ENCODE assay signal across 8 cellular contexts in genomic region chr10:103855852-103856496, GRCh38. TPM values are rescaled to one million over a fixed set of nuclear protein-coding genes. Genes with fewer than 3 reads are reported as not detected.
DNase-seq lines count a peak whose midpoint lies in the region; ATAC-seq and TF ChIP-seq lines count a peak whose summit lies in the region.

No MANE protein-coding gene starts in this region.

- no peak for DNase-seq in H7
- DNase-seq in activated T-helper 1 cell treated with anti-CD3 and anti-CD28 coated beads, Interleukin-12 subunit alpha, Interleukin-12 subunit beta, Interleukin-2, Interleukin-4 antibody, amounts not matched to agents 30 ng/mL and 10 ng/mL and 1 ng/mL, durations not matched to agents 14 hours and 24 hours and 36 hours (ENCODE audit: low spot score) = no peak
- peak; percentile 57 for DNase-seq in sciatic nerve (ENCODE audit: low spot score)
- no peak for DNase-seq in NCI-H2029 (lab: John Stamatoyannopoulos, UW)
- no peak for DNase-seq in NAMALWA (ENCODE audit: low spot score)
- no peak for DNase-seq in NCI-H1694 (lab: John Stamatoyannopoulos, UW)

- no peak for TF ChIP-seq POLR2A in GM18505 (IDR thresholded peaks at IDR 0.05; ENCODE audit: borderline replicate concordance, extremely low read depth, insufficient read depth, insufficient read length)

- peak overlapping the region; percentile 74 for H3K4me3 ChIP-seq in H7 (ENCODE audit: insufficient read depth, low read depth, low read length)
- peak overlapping the region; percentile 60 for H3K4me3 ChIP-seq in iPS-11a (ENCODE audit: low read depth, low read length)

- intact Hi-C loops in activated T-helper 1 cell treated with anti-CD3 and anti-CD28 coated beads, Interleukin-12 subunit alpha, Interleukin-12 subunit beta, Interleukin-2, Interleukin-4 antibody, amounts not matched to agents 30 ng/mL and 10 ng/mL and 1 ng/mL, durations not matched to agents 14 hours and 24 hours and 36 hours (cut with micrococcal nuclease) = loop anchor here (5.0 kb wide), 1 partner anchor 84 kb away; no protein-coding TSS in a partner anchor
- intact Hi-C loops in sciatic nerve (cut with DNase I) = loop anchor here (5.0 to 10.0 kb wide), 2 partner anchors 144 to 241 kb away; no protein-coding TSS in a partner anchor

- no peak overlapping the region for H3K27ac Mint-ChIP-seq in activated T-helper 1 cell treated with anti-CD3 and anti-CD28 coated beads, Interleukin-12 subunit alpha, Interleukin-12 subunit beta, Interleukin-2, Interleukin-4 antibody, amounts not matched to agents 30 ng/mL and 10 ng/mL and 1 ng/mL, durations not matched to agents 14 hours and 24 hours and 36 hours

- H3K36me3 Mint-ChIP-seq in activated T-helper 1 cell treated with anti-CD3 and anti-CD28 coated beads, Interleukin-12 subunit alpha, Interleukin-12 subunit beta, Interleukin-2, Interleukin-4 antibody, amounts not matched to agents 30 ng/mL and 10 ng/mL and 1 ng/mL, durations not matched to agents 14 hours and 24 hours and 36 hours (ENCODE audit: low read depth) = no peaks in the 10 kb centered on the region

- peaks cover 23% of the 10 kb centered on the region for H3K27me3 ChIP-seq in H7 (ENCODE audit: control insufficient read depth, insufficient read depth, low read length)

- H3K9me3 Mint-ChIP-seq in activated T-helper 1 cell treated with anti-CD3 and anti-CD28 coated beads, Interleukin-12 subunit alpha, Interleukin-12 subunit beta, Interleukin-2, Interleukin-4 antibody, amounts not matched to agents 30 ng/mL and 10 ng/mL and 1 ng/mL, durations not matched to agents 14 hours and 24 hours and 36 hours = no peaks in the 10 kb centered on the region

- H3K36me3 ChIP-seq in H7 (replicated peaks; ENCODE audit: control insufficient read depth, insufficient read depth, low read length) = no peaks in the 10 kb centered on the region

- ATAC-seq in sciatic nerve = no peak
- ATAC-seq in GM18505 (IDR thresholded peaks at IDR 0.05; ENCODE audit: unreplicated experiment) = no peak

- H3K4me1 Mint-ChIP-seq in activated T-helper 1 cell treated with anti-CD3 and anti-CD28 coated beads, Interleukin-12 subunit alpha, Interleukin-12 subunit beta, Interleukin-2, Interleukin-4 antibody, amounts not matched to agents 30 ng/mL and 10 ng/mL and 1 ng/mL, durations not matched to agents 14 hours and 24 hours and 36 hours (ENCODE audit: low read depth) = peaks cover 27% of the 10 kb centered on the region

- H3K4me3 Mint-ChIP-seq in activated T-helper 1 cell treated with anti-CD3 and anti-CD28 coated beads, Interleukin-12 subunit alpha, Interleukin-12 subunit beta, Interleukin-2, Interleukin-4 antibody, amounts not matched to agents 30 ng/mL and 10 ng/mL and 1 ng/mL, durations not matched to agents 14 hours and 24 hours and 36 hours = peak overlapping the region; percentile 68

- H3K27me3 Mint-ChIP-seq in activated T-helper 1 cell treated with anti-CD3 and anti-CD28 coated beads, Interleukin-12 subunit alpha, Interleukin-12 subunit beta, Interleukin-2, Interleukin-4 antibody, amounts not matched to agents 30 ng/mL and 10 ng/mL and 1 ng/mL, durations not matched to agents 14 hours and 24 hours and 36 hours (ENCODE audit: insufficient read depth) = peaks cover 63% of the 10 kb centered on the region

RNA-seq across cellular contexts. Expression of gene SH3PXD2A, which starts 0.6 kb away (rescaled TPM):
- 6.8 and 8.1 TPM in 2 replicates for total RNA-seq in H7 (2014; rRNA removed; shearing (Covaris generic))
- 9.6 and 10.4 TPM in 2 replicates for total RNA-seq in activated T-helper 1 cell treated with anti-CD3 and anti-CD28 coated beads, Interleukin-12 subunit alpha, Interleukin-12 subunit beta, Interleukin-2, Interleukin-4 antibody, amounts not matched to agents 30 ng/mL and 10 ng/mL and 1 ng/mL, durations not matched to agents 14 hours and 24 hours and 36 hours
- total RNA-seq in sciatic nerve = 166 TPM

Comparison
In these comparisons a context has a peak if more than half of its experiments do, and no peak if none do; other contexts are left out.
1. RNA of gene SH3PXD2A, which starts 0.6 kb away (total RNA-seq): 166 TPM in sciatic nerve (single experiment); 9.6 to 10.4 TPM in activated T-helper 1 cell treated with anti-CD3 and anti-CD28 coated beads, Interleukin-12 subunit alpha, Interleukin-12 subunit beta, Interleukin-2, Interleukin-4 antibody, amounts not matched to agents 30 ng/mL and 10 ng/mL and 1 ng/mL, durations not matched to agents 14 hours and 24 hours and 36 hours and 6.8 to 8.1 TPM in H7; every median in the first group is over 10 times any median in the second.